Comparison of ENCODE assay signal across 15 cellular contexts in the genomic region with DNA sequence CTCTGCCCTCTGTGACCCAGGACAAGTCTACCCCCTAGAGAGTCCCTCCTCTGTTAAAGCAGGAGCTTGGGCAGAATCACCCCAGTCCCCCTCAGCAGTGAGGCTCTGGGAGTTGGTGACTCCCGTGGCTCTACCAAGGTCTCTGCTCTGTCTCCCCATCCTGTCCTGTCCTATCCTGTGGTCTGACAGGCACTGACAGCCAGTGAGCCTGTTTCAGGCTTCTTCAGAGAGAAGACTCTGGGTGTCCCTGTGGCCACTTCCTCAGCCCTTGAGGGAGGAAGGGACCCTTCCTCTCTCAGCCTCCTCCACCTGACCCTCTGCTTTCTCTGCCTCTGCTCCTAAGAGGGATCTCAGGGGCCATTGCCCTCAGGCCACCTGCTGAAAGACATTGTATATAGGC.
DNase-seq lines count a peak whose midpoint lies in the region; ATAC-seq, FAIRE-seq and TF ChIP-seq lines count a peak whose summit lies in the region.
"Had no signal": no experiment of that assay in that cellular context is flagged by ENCODE, and none has a peak within 500 bp of the region (broad histone marks: within the 10 kb centered on the region; RNA-seq: fewer than 3 reads in every experiment).

No MANE protein-coding gene starts in this region.

- H3K4me1 ChIP-seq in esophagus muscularis mucosa = no peaks in the 10 kb centered on the region
- no peaks in the 10 kb centered on the region for H3K4me1 ChIP-seq in HAP-1

- in situ Hi-C loops in HAP-1 (cut with MboI; ENCODE audit: low sequenced_read_pairs) = no loop called here

- H3K27me3 ChIP-seq in esophagus muscularis mucosa (peaks cover 0 to 9% (median 0%) of the 10 kb centered on the region in 4 donors), HAP-1 (ENCODE audit: low read depth) (peaks cover 12% of the 10 kb centered on the region)

- H3K4me3 ChIP-seq in esophagus muscularis mucosa = no peak overlapping the region
- no peak overlapping the region for H3K4me3 ChIP-seq in HAP-1

- intact Hi-C loops in esophagus muscularis mucosa (cut with DNase I) = no loop called here

- 57% methylated on average over 1 of the region's 1 CpG for WGBS in esophagus muscularis mucosa

- no peaks in the 10 kb centered on the region for H3K36me3 ChIP-seq in esophagus muscularis mucosa
- H3K36me3 ChIP-seq in HAP-1 (replicated peaks) = no peaks in the 10 kb centered on the region

- no peak overlapping the region for H3K27ac ChIP-seq in esophagus muscularis mucosa (replicated peaks in 1 of 4)

- TF ChIP-seq EP300 in esophagus muscularis mucosa (IDR thresholded peaks at IDR 0.05) = no peak

- no peak for TF ChIP-seq CTCF in esophagus muscularis mucosa (IDR thresholded peaks at IDR 0.05)

- FAIRE-seq in urothelium cell line (lab: Jason Lieb, UNC) = no peak

- no peaks in the 10 kb centered on the region for H3K9me3 ChIP-seq in esophagus muscularis mucosa
- H3K9me3 ChIP-seq in HAP-1 = no peaks in the 10 kb centered on the region

- DNase-seq in esophagus muscularis mucosa (ENCODE audit: extremely low spot score) = peak; percentile 89
- DNase-seq in DMS153 (lab: John Stamatoyannopoulos, UW) = no peak
- DNase-seq in dermis blood vessel endothelial cell = no peak
- DNase-seq in HAP-1 (ENCODE audit: low spot score in 2 of 2) = no peak
- no peak for DNase-seq in urothelium cell line (ENCODE audit: low spot score)
- DNase-seq: activated CD4-positive, alpha-beta memory T cell treated with anti-CD3 and anti-CD28 coated beads, Interleukin-2, amount 10 ng/mL, durations not matched to agents 7 days and 5 days; amygdala; CD4-positive, alpha-beta memory T cell; NCI-H1930; nucleus accumbens; stimulated activated CD4-positive, alpha-beta T cell treated with anti-CD3 and anti-CD28 coated beads, Interleukin-4, amount 100 ng/mL, for 4 hours had no signal

- ATAC-seq in GM18511 (IDR thresholded peaks at IDR 0.05; ENCODE audit: unreplicated experiment) (peak; percentile 37), GM21526 (IDR thresholded peaks at IDR 0.05; ENCODE audit: low FRiP score, unreplicated experiment) (peak; percentile 29), HG03354 (IDR thresholded peaks at IDR 0.05; ENCODE audit: poor library complexity, severe bottlenecking, unreplicated experiment) (peak; percentile 39)
- ATAC-seq: esophagus mucosa had no signal

- no peak for TF ChIP-seq POLR2A in esophagus muscularis mucosa (IDR thresholded peaks at IDR 0.05; ENCODE audit: low read depth)
